Comparison of ENCODE assay signal across 35 cellular contexts in genomic region chr3:162111861-162112260, GRCh38.
"Had no signal": no experiment of that assay in that cellular context is flagged by ENCODE, and none has a peak within 500 bp of the region (broad histone marks: within the 10 kb centered on the region; RNA-seq: fewer than 3 reads in every experiment).

No MANE protein-coding gene starts in this region.

- H3K36me3 ChIP-seq: adrenal gland, esophagus squamous epithelium, gastroesophageal sphincter, heart right ventricle, WERI-Rb-1 had no signal

- H3K4me1 ChIP-seq: adrenal gland, body of pancreas, esophagus squamous epithelium, gastroesophageal sphincter, heart right ventricle had no signal

- DNase-seq: activated B cell treated with CpG ODN at 0.5 μM for 24 hours; activated CD4-positive, alpha-beta T cell treated with anti-CD3 and anti-CD28 coated beads for 48 hours; activated CD4-positive, alpha-beta T cell treated with anti-CD3 and anti-CD28 coated beads, Interleukin-2, amount 50 U/mL, for 1 hour; activated CD4-positive, alpha-beta T cell treated with anti-CD3 and anti-CD28 coated beads, Interleukin-2, amount 50 U/mL, for 48 hours; activated CD8-positive, alpha-beta memory T cell treated with anti-CD3 and anti-CD28 coated beads for 24 hours; activated CD8-positive, alpha-beta memory T cell treated with anti-CD3 and anti-CD28 coated beads, Interleukin-2, amount 50 U/mL, for 4 hours; activated CD8-positive, alpha-beta T cell treated with anti-CD3 and anti-CD28 coated beads for 36 hours; activated effector memory CD4-positive, alpha-beta T cell treated with anti-CD3 and anti-CD28 coated beads, Interleukin-2, amount 50 U/mL, for 16 hours; activated naive CD4-positive, alpha-beta T cell treated with anti-CD3 and anti-CD28 coated beads for 36 hours; activated naive CD8-positive, alpha-beta T cell treated with anti-CD3 and anti-CD28 coated beads for 36 hours; activated naive CD8-positive, alpha-beta T cell treated with anti-CD3 and anti-CD28 coated beads, Interleukin-2, amount 50 U/mL, for 24 hours; activated T-cell treated with anti-CD3 and anti-CD28 coated beads, Interleukin-2, amount 50 U/mL, for 1 hour; activated T-cell treated with anti-CD3 and anti-CD28 coated beads, Interleukin-2, amount 50 U/mL, for 48 hours; adrenal gland; amygdala; aorta; body of pancreas; caudate nucleus; cortex of kidney; dermis blood vessel endothelial cell; effector CD4-positive, alpha-beta T cell; effector memory CD8-positive, alpha-beta T cell; esophagus squamous epithelium; foreskin melanocyte; heart right ventricle; T-helper 17 cell; T1000; WERI-Rb-1 had no signal

- ATAC-seq: activated CD4-positive, CD25-positive, alpha-beta regulatory T cell treated with anti-CD3 and anti-CD28 coated beads, Interleukin-2, amount 50 U/mL, for 24 hours; activated CD8-positive, alpha-beta T cell treated with anti-CD3 and anti-CD28 coated beads for 36 hours; activated naive CD8-positive, alpha-beta T cell treated with anti-CD3 and anti-CD28 coated beads, Interleukin-2, amount 50 U/mL, for 24 hours; body of pancreas; effector memory CD8-positive, alpha-beta T cell; gastroesophageal sphincter; heart right ventricle; T-helper 17 cell had no signal

- H3K27me3 Mint-ChIP-seq: activated B cell treated with CpG ODN at 0.5 μM for 24 hours; activated CD8-positive, alpha-beta T cell treated with anti-CD3 and anti-CD28 coated beads for 36 hours; activated naive CD4-positive, alpha-beta T cell treated with anti-CD3 and anti-CD28 coated beads, Interleukin-2, amount 50 U/mL, for 24 hours; activated naive CD8-positive, alpha-beta T cell treated with anti-CD3 and anti-CD28 coated beads for 36 hours; activated naive CD8-positive, alpha-beta T cell treated with anti-CD3 and anti-CD28 coated beads, Interleukin-2, amount 50 U/mL, for 24 hours; effector memory CD8-positive, alpha-beta T cell; T-helper 17 cell had no signal

- H3K9me3 Mint-ChIP-seq: activated CD8-positive, alpha-beta T cell treated with anti-CD3 and anti-CD28 coated beads for 36 hours; activated naive CD4-positive, alpha-beta T cell treated with anti-CD3 and anti-CD28 coated beads for 36 hours; activated naive CD4-positive, alpha-beta T cell treated with anti-CD3 and anti-CD28 coated beads, Interleukin-2, amount 50 U/mL, for 24 hours; activated naive CD8-positive, alpha-beta T cell treated with anti-CD3 and anti-CD28 coated beads for 36 hours; activated naive CD8-positive, alpha-beta T cell treated with anti-CD3 and anti-CD28 coated beads, Interleukin-2, amount 50 U/mL, for 24 hours; activated T-helper 1 cell treated with anti-CD3 and anti-CD28 coated beads, Interleukin-12 subunit alpha, Interleukin-12 subunit beta, Interleukin-2, Interleukin-4 antibody, amounts not matched to agents 30 ng/mL and 10 ng/mL and 1 ng/mL, durations not matched to agents 14 hours and 24 hours and 36 hours; activated T-helper 2 cell treated with anti-CD3 and anti-CD28 coated beads, Interferon-gamma antibody, Interleukin-2, Interleukin-4, amounts not matched to agents 10 μg/mL and 5 μg/mL and 100 μg/mL, durations not matched to agents 14 hours and 24 hours and 36 hours; T-helper 2 cell treated with Interferon-gamma antibody and Interleukin-4, amounts not matched to agents 5 μg/mL and 100 μg/mL, for 36 hours had no signal

- H3K4me1 Mint-ChIP-seq: activated B cell treated with CpG ODN at 0.5 μM for 24 hours; activated naive CD4-positive, alpha-beta T cell treated with anti-CD3 and anti-CD28 coated beads, Interleukin-2, amount 50 U/mL, for 24 hours; activated naive CD8-positive, alpha-beta T cell treated with anti-CD3 and anti-CD28 coated beads for 36 hours; activated naive CD8-positive, alpha-beta T cell treated with anti-CD3 and anti-CD28 coated beads, Interleukin-2, amount 50 U/mL, for 24 hours; T-helper 17 cell had no signal

- H3K27ac Mint-ChIP-seq: activated B cell treated with CpG ODN at 0.5 μM for 24 hours; activated CD8-positive, alpha-beta T cell treated with anti-CD3 and anti-CD28 coated beads for 36 hours; activated naive CD4-positive, alpha-beta T cell treated with anti-CD3 and anti-CD28 coated beads for 36 hours; activated naive CD4-positive, alpha-beta T cell treated with anti-CD3 and anti-CD28 coated beads, Interleukin-2, amount 50 U/mL, for 24 hours; activated naive CD8-positive, alpha-beta T cell treated with anti-CD3 and anti-CD28 coated beads for 36 hours; activated naive CD8-positive, alpha-beta T cell treated with anti-CD3 and anti-CD28 coated beads, Interleukin-2, amount 50 U/mL, for 24 hours; activated T-helper 1 cell treated with anti-CD3 and anti-CD28 coated beads, Interleukin-12 subunit alpha, Interleukin-12 subunit beta, Interleukin-2, Interleukin-4 antibody, amounts not matched to agents 30 ng/mL and 10 ng/mL and 1 ng/mL, durations not matched to agents 14 hours and 24 hours and 36 hours; activated T-helper 2 cell treated with anti-CD3 and anti-CD28 coated beads, Interferon-gamma antibody, Interleukin-2, Interleukin-4, amounts not matched to agents 10 μg/mL and 5 μg/mL and 100 μg/mL, durations not matched to agents 14 hours and 24 hours and 36 hours; effector memory CD8-positive, alpha-beta T cell; T-helper 17 cell; T-helper 2 cell treated with Interferon-gamma antibody and Interleukin-4, amounts not matched to agents 5 μg/mL and 100 μg/mL, for 36 hours had no signal

- H3K4me3 Mint-ChIP-seq: activated B cell treated with CpG ODN at 0.5 μM for 24 hours; activated CD8-positive, alpha-beta T cell treated with anti-CD3 and anti-CD28 coated beads for 36 hours; activated naive CD4-positive, alpha-beta T cell treated with anti-CD3 and anti-CD28 coated beads for 36 hours; activated naive CD4-positive, alpha-beta T cell treated with anti-CD3 and anti-CD28 coated beads, Interleukin-2, amount 50 U/mL, for 24 hours; activated naive CD8-positive, alpha-beta T cell treated with anti-CD3 and anti-CD28 coated beads for 36 hours; activated naive CD8-positive, alpha-beta T cell treated with anti-CD3 and anti-CD28 coated beads, Interleukin-2, amount 50 U/mL, for 24 hours; activated T-helper 1 cell treated with anti-CD3 and anti-CD28 coated beads, Interleukin-12 subunit alpha, Interleukin-12 subunit beta, Interleukin-2, Interleukin-4 antibody, amounts not matched to agents 30 ng/mL and 10 ng/mL and 1 ng/mL, durations not matched to agents 14 hours and 24 hours and 36 hours; effector memory CD8-positive, alpha-beta T cell; T-helper 17 cell; T-helper 2 cell treated with Interferon-gamma antibody and Interleukin-4, amounts not matched to agents 5 μg/mL and 100 μg/mL, for 36 hours had no signal

- H3K36me3 Mint-ChIP-seq: activated naive CD4-positive, alpha-beta T cell treated with anti-CD3 and anti-CD28 coated beads, Interleukin-2, amount 50 U/mL, for 24 hours; activated naive CD8-positive, alpha-beta T cell treated with anti-CD3 and anti-CD28 coated beads for 36 hours had no signal

- H3K9me3 ChIP-seq: adrenal gland, body of pancreas, esophagus squamous epithelium, gastroesophageal sphincter, heart right ventricle had no signal

- H3K4me3 ChIP-seq: adrenal gland, body of pancreas, esophagus squamous epithelium, gastroesophageal sphincter, heart right ventricle had no signal

- H3K27ac ChIP-seq: adrenal gland, body of pancreas, epithelial cell of prostate, esophagus squamous epithelium, gastroesophageal sphincter, heart right ventricle, WERI-Rb-1 had no signal

- H3K27me3 ChIP-seq: adrenal gland, body of pancreas, esophagus squamous epithelium, gastroesophageal sphincter, heart right ventricle had no signal
